In the genomic region with DNA sequence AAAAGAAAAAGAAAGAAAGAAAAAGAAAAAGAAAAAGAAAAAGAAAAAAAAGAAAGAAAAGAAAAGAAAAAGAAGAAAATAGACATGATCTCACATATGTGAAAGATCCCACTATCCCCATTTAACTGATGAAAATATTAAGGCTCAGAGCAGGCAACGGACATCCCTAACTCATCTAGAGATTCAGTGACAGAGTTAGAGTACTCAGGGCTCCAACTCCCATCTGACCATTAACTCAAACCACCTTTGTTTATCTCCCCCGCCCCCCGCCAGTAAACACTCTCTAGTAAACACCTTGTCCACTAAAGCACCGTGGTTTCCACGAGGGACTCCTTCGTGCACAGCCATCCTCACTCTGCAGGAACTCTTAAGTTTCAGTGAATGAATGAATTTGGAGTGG, we compare ENCODE assay signal across 9 cellular contexts.
DNase-seq lines count a peak whose midpoint lies in the region; ATAC-seq and TF ChIP-seq lines count a peak whose summit lies in the region.
"Had no signal": no experiment of that assay in that cellular context is flagged by ENCODE, and none has a peak within 500 bp of the region (broad histone marks: within the 10 kb centered on the region; RNA-seq: fewer than 3 reads in every experiment).

No MANE protein-coding gene starts in this region.

- no peak for ATAC-seq in RWPE2 (ENCODE audit: low read depth)
- no peak for ATAC-seq in GM21360 (IDR thresholded peaks at IDR 0.05; ENCODE audit: unreplicated experiment)
- ATAC-seq in HG03439 (IDR thresholded peaks at IDR 0.05; ENCODE audit: unreplicated experiment): no peak

- POLR2A ChIA-PET in CD4-positive, alpha-beta memory T cell (lab: Charles Lee; ENCODE audit: partially characterized antibody): interaction anchor here (0.6 to 7.5 kb wide), 13 partner anchors 10 to 346 kb away, joined by 3 to 166 read pairs (median 35); partner anchors contain the start of genes MYL12A, MYL12B and TGIF1

- H3K9ac ChIP-seq in parathyroid adenoma: no peak overlapping the region

- H3K4me2 ChIP-seq in parathyroid adenoma (ENCODE audit: low read length): peak overlapping the region; percentile 71

- H3K4me1 ChIP-seq in CD4-positive, alpha-beta memory T cell (ENCODE audit: insufficient read depth, low read length): peaks cover 49% of the 10 kb centered on the region
- H3K4me1 ChIP-seq in RWPE2 (ENCODE audit: insufficient read depth, poor library complexity, severe bottlenecking): peaks cover 35% of the 10 kb centered on the region
- H3K4me1 ChIP-seq in esophagus muscularis mucosa: peaks cover 43 to 46% (median 44%) of the 10 kb centered on the region in 4 donors
- peaks cover 30% of the 10 kb centered on the region for H3K4me1 ChIP-seq in parathyroid adenoma

- no peaks in the 10 kb centered on the region for H3K9me3 Mint-ChIP-seq in CD4-positive, alpha-beta memory T cell

- no peak overlapping the region for H3K4me3 ChIP-seq in CD4-positive, alpha-beta memory T cell (ENCODE audit: low read length in 2 of 2)
- H3K4me3 ChIP-seq in RWPE2 (ENCODE audit: severe bottlenecking): no peak overlapping the region
- no peak overlapping the region for H3K4me3 ChIP-seq in esophagus muscularis mucosa
- H3K4me3 ChIP-seq in parathyroid adenoma (ENCODE audit: low read depth, low read length): peak overlapping the region; percentile 48

- TF ChIP-seq POLR2A in esophagus muscularis mucosa (IDR thresholded peaks at IDR 0.05; ENCODE audit: low read depth): no peak

- no peak for DNase-seq in CD4-positive, alpha-beta memory T cell
- DNase-seq in RWPE2 (ENCODE audit: low spot score) (no peak), esophagus muscularis mucosa (ENCODE audit: extremely low spot score) (no peak), COLO668 (lab: John Stamatoyannopoulos, UW; ENCODE audit: unreplicated experiment) (no peak)
- DNase-seq in stimulated activated CD8-positive, alpha-beta memory T cell treated with anti-CD3 and anti-CD28 coated beads, Interleukin-4, amount 100 ng/mL, for 48 hours: no peak
- DNase-seq: T-helper 9 cell had no signal

- H3K4me3 Mint-ChIP-seq in CD4-positive, alpha-beta memory T cell: peak overlapping the region; percentile 48 to 95 (median 91)

- 75% methylated on average over 6 of the region's 6 CpGs for WGBS in esophagus muscularis mucosa

- H3K9me3 ChIP-seq in CD4-positive, alpha-beta memory T cell (ENCODE audit: control insufficient read depth in 1 of 2, low read length in 2 of 2): no peaks in the 10 kb centered on the region
- H3K9me3 ChIP-seq in RWPE2 (ENCODE audit: severe bottlenecking) (no peaks in the 10 kb centered on the region), esophagus muscularis mucosa (no peaks in the 10 kb centered on the region), parathyroid adenoma (ENCODE audit: control insufficient read depth, low read length) (no peaks in the 10 kb centered on the region)

- TF ChIP-seq CTCF in RWPE2 (IDR thresholded peaks at IDR 0.05; ENCODE audit: poor library complexity, severe bottlenecking): no peak
- no peak for TF ChIP-seq CTCF in esophagus muscularis mucosa (IDR thresholded peaks at IDR 0.05)
- TF ChIP-seq CTCF in parathyroid adenoma (IDR thresholded peaks at IDR 0.05): no peak

- H3K36me3 Mint-ChIP-seq in CD4-positive, alpha-beta memory T cell: peaks cover 0 to 26% of the 10 kb centered on the region in 2 donors

- H2AFZ ChIP-seq in parathyroid adenoma: peak overlapping the region; percentile 93

- H3K27ac ChIP-seq in CD4-positive, alpha-beta memory T cell (ENCODE audit: low read depth, low read length): peak overlapping the region; percentile 91
- H3K27ac ChIP-seq in RWPE2 (ENCODE audit: poor library complexity, severe bottlenecking) (peak overlapping the region; percentile 99), esophagus muscularis mucosa (replicated peaks in 1 of 4) (peak overlapping the region; percentile 89 to 97 (median 96)), parathyroid adenoma (peak overlapping the region; percentile 96)

- CTCF ChIA-PET in CD4-positive, alpha-beta memory T cell (lab: Charles Lee; ENCODE audit: partially characterized antibody): interaction anchor here (0.9 to 8.4 kb wide), 8 partner anchors 8 to 315 kb away, joined by 3 to 100 read pairs (median 30); no protein-coding TSS in a partner anchor

- no peaks in the 10 kb centered on the region for H3K36me3 ChIP-seq in CD4-positive, alpha-beta memory T cell (ENCODE audit: insufficient read depth, low read length)
- H3K36me3 ChIP-seq in RWPE2 (ENCODE audit: low read depth) (no peaks in the 10 kb centered on the region), esophagus muscularis mucosa (no peaks in the 10 kb centered on the region), parathyroid adenoma (ENCODE audit: control insufficient read depth, insufficient read depth, low read length) (no peaks in the 10 kb centered on the region)

- H3K27me3 Mint-ChIP-seq in CD4-positive, alpha-beta memory T cell: no peaks in the 10 kb centered on the region

- no peaks in the 10 kb centered on the region for H3K79me2 ChIP-seq in parathyroid adenoma

- TF ChIP-seq EP300 in esophagus muscularis mucosa (IDR thresholded peaks at IDR 0.05): no peak

- H3K4me1 Mint-ChIP-seq in CD4-positive, alpha-beta memory T cell: peaks cover 36 to 62% (median 46%) of the 10 kb centered on the region in 4 donors

- H3K27me3 ChIP-seq in CD4-positive, alpha-beta memory T cell (ENCODE audit: insufficient read depth, low read length): no peaks in the 10 kb centered on the region
- H3K27me3 ChIP-seq in RWPE2 (ENCODE audit: insufficient read depth, poor library complexity, severe bottlenecking): no peaks in the 10 kb centered on the region
- H3K27me3 ChIP-seq in esophagus muscularis mucosa: no peaks in the 10 kb centered on the region
- H3K27me3 ChIP-seq in parathyroid adenoma (ENCODE audit: control insufficient read depth, insufficient read depth, low read length): no peaks in the 10 kb centered on the region

- intact Hi-C loops in CD4-positive, alpha-beta memory T cell (cut with micrococcal nuclease): loop anchor here (5.0 kb wide), 1 partner anchor 631 kb away; no protein-coding TSS in a partner anchor
- intact Hi-C loops in esophagus muscularis mucosa (cut with DNase I): loop anchor here (2.0 to 5.0 kb wide), 2 partner anchors 72 to 311 kb away; no protein-coding TSS in a partner anchor

- peak overlapping the region; percentile 98 to 100 (median 99) for H3K27ac Mint-ChIP-seq in CD4-positive, alpha-beta memory T cell
